Comparison of ENCODE assay signal across 1 cellular context in genomic region chr6:26092443-26092842, GRCh38.
TF ChIP-seq lines count a peak whose summit lies in the region.

No MANE protein-coding gene starts in this region.

TF ChIP-seq in GM12878, 131 proteins besides CTCF, POLR2A, EP300 and RAD21 (continues in another document):
- TF ChIP-seq NFYA (IDR thresholded peaks at IDR 0.05; ENCODE audit: borderline replicate concordance, low read depth, low read length) (no peak), TCF3 (IDR thresholded peaks at IDR 0.05; ENCODE audit: borderline replicate concordance, insufficient read depth, low read depth, low read length) (no peak), IRF4 (IDR thresholded peaks at IDR 0.05; ENCODE audit: low read depth, low read length) (no peak), ZNF217 (IDR thresholded peaks at IDR 0.05) (no peak), RELA (IDR thresholded peaks at IDR 0.05; ENCODE audit: borderline replicate concordance, partially characterized antibody) (no peak), PML (IDR thresholded peaks at IDR 0.05; ENCODE audit: low read length) (no peak), ZBTB40 (IDR thresholded peaks at IDR 0.05; ENCODE audit: borderline replicate concordance) (no peak), CHD1 (IDR thresholded peaks at IDR 0.05; ENCODE audit: low read depth, low read length) (no peak), JUNB (IDR thresholded peaks at IDR 0.05) (no peak), HDAC6 (IDR thresholded peaks at IDR 0.05; ENCODE audit: unreplicated experiment) (no peak), LARP7 (IDR thresholded peaks at IDR 0.05) (no peak), ELK1 (IDR thresholded peaks at IDR 0.05; ENCODE audit: low read depth, low read length) (no peak), MLLT1 (IDR thresholded peaks at IDR 0.05) (no peak), NKRF (conservative IDR thresholded peaks at IDR 0.05) (no peak), TCF12 (IDR thresholded peaks at IDR 0.05; ENCODE audit: low read depth, low read length) (no peak), CBX5 (IDR thresholded peaks at IDR 0.05; ENCODE audit: low read depth) (no peak), CEBPZ (IDR thresholded peaks at IDR 0.05; ENCODE audit: low read depth, low read length) (no peak), NRF1 (conservative IDR thresholded peaks at IDR 0.05; ENCODE audit: low read depth, low read length) (no peak), ZNF687 (IDR thresholded peaks at IDR 0.05) (peak; percentile 77), CEBPB (IDR thresholded peaks at IDR 0.05; ENCODE audit: borderline replicate concordance in 1 of 2, low read depth in 2 of 2, low read length in 2 of 2) (no peak), ZNF384 (IDR thresholded peaks at IDR 0.05; ENCODE audit: borderline replicate concordance, low read depth, low read length) (no peak), PAX5 (IDR thresholded peaks at IDR 0.05; ENCODE audit: borderline replicate concordance, low read depth, low read length) (no peak), HDGF (IDR thresholded peaks at IDR 0.05) (no peak), E4F1 (IDR thresholded peaks at IDR 0.05; ENCODE audit: borderline replicate concordance, partially characterized antibody) (no peak), E2F4 (IDR thresholded peaks at IDR 0.05; ENCODE audit: low read depth, low read length) (no peak), TBL1XR1 (IDR thresholded peaks at IDR 0.05; ENCODE audit: low read depth, low read length) (no peak), BCL3 (IDR thresholded peaks at IDR 0.05; ENCODE audit: borderline replicate concordance, insufficient read depth, low read depth, low read length, poor library complexity, severe bottlenecking) (no peak), SRF (IDR thresholded peaks at IDR 0.05; ENCODE audit: low read depth in 2 of 2, low read length in 2 of 2) (no peak)
